ENCODE assay signal across 9 cellular contexts in genomic region chr18:79422022-79422782, GRCh38. TPM values are rescaled to one million over a fixed set of nuclear protein-coding genes. Genes with fewer than 3 reads are reported as not detected.
DNase-seq lines count a peak whose midpoint lies in the region; ATAC-seq and TF ChIP-seq lines count a peak whose summit lies in the region.
"Had no signal": no experiment of that assay in that cellular context is flagged by ENCODE, and none has a peak within 500 bp of the region (broad histone marks: within the 10 kb centered on the region; RNA-seq: fewer than 3 reads in every experiment).

No MANE protein-coding gene starts in this region.

- CTCF ChIA-PET in T-cell (lab: Charles Lee): no interaction called here

- no peaks in the 10 kb centered on the region for H3K27me3 Mint-ChIP-seq in T-cell

- H3K9me3 ChIP-seq in BE2C: no peaks in the 10 kb centered on the region

- H3K36me3 ChIP-seq in BE2C: no peaks in the 10 kb centered on the region

- no peaks in the 10 kb centered on the region for H3K27me3 ChIP-seq in BE2C

- no peak for TF ChIP-seq CTCF in BE2C (IDR thresholded peaks at IDR 0.05; ENCODE audit: low read depth, low read length)

- H3K4me3 ChIP-seq in BE2C (ENCODE audit: low read depth, low read length): no peak overlapping the region

- H3K9me3 Mint-ChIP-seq in T-cell: no peaks in the 10 kb centered on the region

- peaks cover 32 to 37% (median 33%) of the 10 kb centered on the region in 3 donors for H3K4me1 Mint-ChIP-seq in T-cell

- H3K27ac Mint-ChIP-seq in T-cell: peak overlapping the region in 1 of 2 donors; percentile 58

- POLR2A ChIA-PET in T-cell (lab: Charles Lee): no interaction called here

- no peak overlapping the region for H3K4me3 Mint-ChIP-seq in T-cell

- H3K36me3 Mint-ChIP-seq in T-cell: peaks cover 32% of the 10 kb centered on the region

- ATAC-seq in GM18861 (IDR thresholded peaks at IDR 0.05; ENCODE audit: unreplicated experiment) (peak; percentile 85), HG02943 (IDR thresholded peaks at IDR 0.05; ENCODE audit: low read depth, unreplicated experiment) (peak; percentile 74), T-cell (replicated peaks in 1 of 4) (no peak)

- H3K4me1 ChIP-seq in BE2C: no peaks in the 10 kb centered on the region

- DNase-seq in A172 (ENCODE audit: low spot score) (peak; percentile 64), amniotic epithelial cell (ENCODE audit: low read depth) (peak; percentile 55), T-cell (no peak), COLO829 (ENCODE audit: low spot score) (no peak), kidney glomerular epithelial cell (lab: John Stamatoyannopoulos, UW) (no peak), BE2C (no peak)
- DNase-seq: COR-L47 had no signal

RNA-seq across cellular contexts. Expression of gene NFATC1, which starts 26.5 kb away (rescaled TPM):
- total RNA-seq in A172 (2014; rRNA removed; shearing (Covaris generic)): 6.5 and 7.7 TPM in 2 replicates
- total RNA-seq in T-cell: 100 to 1,000 TPM in 1 of 5 donors, 10 to 100 TPM in 4; 58.1 to 108 (median 66.0) TPM
- 2.1 TPM for polyA plus RNA-seq in BE2C (2012; ENCODE audit: insufficient read depth, insufficient read length, low read depth)

Comparison
In these comparisons a context has a peak if more than half of its experiments do, and no peak if none do; other contexts are left out.
1. DNase-seq: peak in A172 (single experiment) and amniotic epithelial cell (single experiment); none in T-cell (0 of 34), COLO829 (single experiment), kidney glomerular epithelial cell (single experiment) and BE2C (single experiment).
2. ATAC-seq: peak in GM18861 (single experiment) and HG02943 (single experiment); none in T-cell (0 of 4).